ENCODE assay signal across 21 cellular contexts in the genomic region with DNA sequence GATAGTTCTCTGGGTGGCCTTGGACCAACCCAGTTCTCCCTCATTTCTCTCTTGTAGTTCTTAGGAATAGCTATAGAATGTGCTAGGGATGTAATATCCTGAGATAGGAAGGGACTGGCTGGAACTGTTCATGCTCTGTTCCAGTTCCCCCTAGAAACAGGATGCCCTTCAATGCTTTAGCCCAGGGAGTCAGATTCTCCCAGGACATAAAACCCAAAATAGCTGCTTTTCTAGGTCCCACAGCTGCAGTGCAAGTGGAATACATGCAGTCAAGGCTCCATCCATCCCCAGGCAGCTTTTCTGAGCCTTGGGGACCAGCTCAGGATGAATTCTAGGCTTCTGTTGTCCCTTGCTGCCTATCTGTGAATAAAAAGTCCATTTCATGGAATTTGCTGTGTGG.
"Had no signal": no experiment of that assay in that cellular context is flagged by ENCODE, and none has a peak within 500 bp of the region (broad histone marks: within the 10 kb centered on the region; RNA-seq: fewer than 3 reads in every experiment).

No MANE protein-coding gene starts in this region.

- H3K4me1 ChIP-seq: left ventricle myocardium inferior, prostate gland, thyroid gland had no signal

- H3K9me3 Mint-ChIP-seq: activated naive CD4-positive, alpha-beta T cell treated with anti-CD3 and anti-CD28 coated beads for 36 hours; activated T-cell treated with anti-CD3 and anti-CD28 coated beads, Interleukin-2, amount 50 U/mL, for 4 hours; activated T-helper 2 cell treated with anti-CD3 and anti-CD28 coated beads, Interferon-gamma antibody, Interleukin-2, Interleukin-4, amounts not matched to agents 10 μg/mL and 5 μg/mL and 100 μg/mL, durations not matched to agents 14 hours and 24 hours and 36 hours; natural killer cell; T-helper 1 cell treated with Interleukin-12 subunit alpha and Interleukin-12 subunit beta and Interleukin-4 antibody, amounts not matched to agents 30 μg/mL and 1 μg/mL, for 36 hours; WTC11 had no signal

- H3K4me1 Mint-ChIP-seq: natural killer cell, WTC11 had no signal

- H3K4me3 Mint-ChIP-seq: activated naive CD4-positive, alpha-beta T cell treated with anti-CD3 and anti-CD28 coated beads for 36 hours; activated T-cell treated with anti-CD3 and anti-CD28 coated beads, Interleukin-2, amount 50 U/mL, for 4 hours; natural killer cell; T-helper 1 cell treated with Interleukin-12 subunit alpha and Interleukin-12 subunit beta and Interleukin-4 antibody, amounts not matched to agents 30 μg/mL and 1 μg/mL, for 36 hours; WTC11 had no signal

- H3K27me3 ChIP-seq: body of pancreas, ovary, thyroid gland had no signal

- H3K36me3 Mint-ChIP-seq: natural killer cell, WTC11 had no signal

- DNase-seq: activated CD4-positive, alpha-beta T cell treated with anti-CD3 and anti-CD28 coated beads, Interleukin-2, amount 50 U/mL, for 4 hours; activated CD8-positive, alpha-beta memory T cell treated with anti-CD3 and anti-CD28 coated beads, Interleukin-2, amount 50 U/mL, for 48 hours; activated naive CD4-positive, alpha-beta T cell treated with anti-CD3 and anti-CD28 coated beads for 36 hours; activated T-cell treated with anti-CD3 and anti-CD28 coated beads, Interleukin-2, amount 50 U/mL, for 4 hours; body of pancreas; caudate nucleus; effector memory CD4-positive, alpha-beta T cell; hypothalamus; left ventricle myocardium inferior; midbrain; natural killer cell; ovary; stimulated activated CD4-positive, alpha-beta T cell treated with anti-CD3 and anti-CD28 coated beads, Interleukin-4, amount 100 ng/mL, for 24 hours; stimulated activated naive CD8-positive, alpha-beta T cell treated with anti-CD3 and anti-CD28 coated beads, Interleukin-15, Interleukin-2, amounts not matched to agents 100 U/mL and 50 U/mL, for 24 hours; substantia nigra; thyroid gland had no signal

- H3K9me3 ChIP-seq: body of pancreas, ovary, prostate gland, thyroid gland had no signal

- H3K36me3 ChIP-seq: left ventricle myocardium inferior, ovary, prostate gland, thyroid gland had no signal

- H3K4me3 ChIP-seq: body of pancreas, left ventricle myocardium inferior, ovary, prostate gland, thyroid gland had no signal

- H3K27ac Mint-ChIP-seq: activated naive CD4-positive, alpha-beta T cell treated with anti-CD3 and anti-CD28 coated beads for 36 hours; activated T-helper 2 cell treated with anti-CD3 and anti-CD28 coated beads, Interferon-gamma antibody, Interleukin-2, Interleukin-4, amounts not matched to agents 10 μg/mL and 5 μg/mL and 100 μg/mL, durations not matched to agents 14 hours and 24 hours and 36 hours; natural killer cell; T-helper 1 cell treated with Interleukin-12 subunit alpha and Interleukin-12 subunit beta and Interleukin-4 antibody, amounts not matched to agents 30 μg/mL and 1 μg/mL, for 36 hours; WTC11 had no signal

- H3K27ac ChIP-seq: body of pancreas, left ventricle myocardium inferior, ovary, prostate gland, thyroid gland had no signal

- FAIRE-seq: frontal cortex had no signal
